8 cellular contexts compared by ENCODE assay signal in genomic region chr2:240433973-240434727, GRCh38. TPM values are rescaled to one million over a fixed set of nuclear protein-coding genes. Genes with fewer than 3 reads are reported as not detected.
DNase-seq lines count a peak whose midpoint lies in the region; ATAC-seq and TF ChIP-seq lines count a peak whose summit lies in the region.

No MANE protein-coding gene starts in this region.

- peak; percentile 57 for ATAC-seq in PC-3
- no peak for ATAC-seq in central memory CD8-positive, alpha-beta T cell (replicated peaks; ENCODE audit: extremely low read depth, poor library complexity, severe bottlenecking)
- ATAC-seq in right lobe of liver = no peak
- ATAC-seq in left lobe of liver = no peak
- no peak for ATAC-seq in HG03342 (IDR thresholded peaks at IDR 0.05; ENCODE audit: unreplicated experiment)

- CTCF ChIA-PET in PC-3 (lab: Charles Lee) = no interaction called here

- no peak overlapping the region; the same call in 1 of the 2 replicates for H2AFZ ChIP-seq in PC-3 (ENCODE audit: low read length)

- TF ChIP-seq POLR2A in right lobe of liver (IDR thresholded peaks at IDR 0.05) = no peak
- TF ChIP-seq POLR2A in suprapubic skin (IDR thresholded peaks at IDR 0.05) = no peak

- peak overlapping the region; percentile 97 for H3K27ac ChIP-seq in PC-3 (ENCODE audit: low read length)
- H3K27ac ChIP-seq in right lobe of liver = no peak overlapping the region
- H3K27ac ChIP-seq in suprapubic skin = peak overlapping the region; percentile 95

- peaks cover 28% of the 10 kb centered on the region for H3K79me2 ChIP-seq in PC-3 (ENCODE audit: low read length)

- peaks cover 4% of the 10 kb centered on the region for H3F3A ChIP-seq in PC-3 (ENCODE audit: low read length, unreplicated experiment)

- no peaks in the 10 kb centered on the region for H3K9me3 ChIP-seq in PC-3 (ENCODE audit: low read length)
- H3K9me3 ChIP-seq in right lobe of liver = no peaks in the 10 kb centered on the region
- H3K9me3 ChIP-seq in suprapubic skin = no peaks in the 10 kb centered on the region

- DNase-seq in Caki2 (ENCODE audit: low read depth) = peak; percentile 85
- DNase-seq in PC-3 = peak; percentile 97
- DNase-seq in central memory CD8-positive, alpha-beta T cell (ENCODE audit: low spot score in 2 of 2) = no peak
- DNase-seq in right lobe of liver = peak; percentile 22 to 49 (median 48)
- peak; percentile 72 to 79 for DNase-seq in suprapubic skin (ENCODE audit: low spot score in 2 of 2)
- DNase-seq in NCI-H345 (lab: John Stamatoyannopoulos, UW) = no peak
- DNase-seq in left lobe of liver (ENCODE audit: low spot score) = no peak

- peak overlapping the region; percentile 79 for H3K4me3 Mint-ChIP-seq in central memory CD8-positive, alpha-beta T cell

- no peaks in the 10 kb centered on the region for H3K36me3 Mint-ChIP-seq in central memory CD8-positive, alpha-beta T cell (ENCODE audit: insufficient read depth)

- in situ Hi-C loops in Caki2 (cut with HindIII; ENCODE audit: low pct_unique_long_range_greater_than_20kb, low sequenced_read_pairs) = no loop called here

- no peak for TF ChIP-seq EP300 in suprapubic skin (IDR thresholded peaks at IDR 0.05)

- peaks cover 42% of the 10 kb centered on the region for H3K27me3 Mint-ChIP-seq in central memory CD8-positive, alpha-beta T cell

- POLR2A ChIA-PET in PC-3 (lab: Charles Lee; ENCODE audit: unreplicated experiment) = interaction anchor here (0.6 to 0.7 kb wide), 2 partner anchors 48 to 197 kb away, joined by 10 to 11 read pairs; no protein-coding TSS in a partner anchor

- peak overlapping the region; percentile 98 for H3K9ac ChIP-seq in PC-3 (ENCODE audit: low read length)

- H3K27ac Mint-ChIP-seq in central memory CD8-positive, alpha-beta T cell (ENCODE audit: low read depth) = no peak overlapping the region

- H3K4me1 ChIP-seq in PC-3 (ENCODE audit: insufficient read depth, low read length) (peaks cover 30% of the 10 kb centered on the region), right lobe of liver (peaks cover 0 to 12% (median 2%) of the 10 kb centered on the region in 4 donors), suprapubic skin (peaks cover 63% of the 10 kb centered on the region)

- 75% methylated on average over 2 of the region's 16 CpGs for WGBS in right lobe of liver (ENCODE audit: insufficient coverage, low coverage, low lambda C conversion rate, missing lambda C conversion rate)
- WGBS in suprapubic skin = 50% methylated on average over 11 of the region's 16 CpGs

- TSS peak; percentile 81 for BruUV-seq in PC-3 (replicated peaks; lab: Mats Ljungman, UMichigan)

- no peaks in the 10 kb centered on the region for H3K9me2 ChIP-seq in PC-3 (replicated peaks; ENCODE audit: low read length)

- TF ChIP-seq CTCF in PC-3 (conservative IDR thresholded peaks at IDR 0.05; ENCODE audit: low read depth, low read length) (no peak), right lobe of liver (IDR thresholded peaks at IDR 0.05) (no peak), suprapubic skin (IDR thresholded peaks at IDR 0.05) (no peak)

- no peaks in the 10 kb centered on the region for H3K9me3 Mint-ChIP-seq in central memory CD8-positive, alpha-beta T cell

- peaks cover 26% of the 10 kb centered on the region for H4K20me1 ChIP-seq in PC-3 (ENCODE audit: low read length)

- intact Hi-C loops in PC-3 (cut with micrococcal nuclease) = loop anchor here (1.0 to 2.0 kb wide), 2 partner anchors 47 to 64 kb away; no protein-coding TSS in a partner anchor
- intact Hi-C loops in right lobe of liver (cut with DNase I) = no loop called here

- peaks cover 10% of the 10 kb centered on the region for H3K4me1 Mint-ChIP-seq in central memory CD8-positive, alpha-beta T cell

- peak overlapping the region; percentile 100 for H3K4me2 ChIP-seq in PC-3 (ENCODE audit: low read length)

- H3K27me3 ChIP-seq in PC-3 (ENCODE audit: low read length) = no peaks in the 10 kb centered on the region
- H3K27me3 ChIP-seq in right lobe of liver = no peaks in the 10 kb centered on the region
- peaks cover 15% of the 10 kb centered on the region for H3K27me3 ChIP-seq in suprapubic skin

- H3K4me3 ChIP-seq in PC-3 (ENCODE audit: low read length) (peak overlapping the region; percentile 95), right lobe of liver (peak overlapping the region in 1 of 3 donors; percentile 55), suprapubic skin (peak overlapping the region; percentile 93)

- no peaks in the 10 kb centered on the region for H3K36me3 ChIP-seq in PC-3 (ENCODE audit: low read depth, low read length)
- no peaks in the 10 kb centered on the region for H3K36me3 ChIP-seq in right lobe of liver
- no peaks in the 10 kb centered on the region for H3K36me3 ChIP-seq in suprapubic skin

RNA-seq across cellular contexts. Expression of gene GPC1, which starts 1.3 kb away (rescaled TPM):
- total RNA-seq in Caki2 (2014; rRNA removed; shearing (Covaris generic); ENCODE audit: low replicate concordance) = 117 and 134 TPM in 2 replicates
- total RNA-seq in PC-3 (2014; rRNA removed) (37.1 and 56.7 TPM in 2 replicates), right lobe of liver (10 to 100 TPM; 20.7 to 44.5 (median 27.8) TPM), suprapubic skin (100 to 1,000 TPM; 130 to 164 (median 145) TPM), left lobe of liver (29.4 TPM)

Comparison
In these comparisons a context has a peak if more than half of its experiments do, and no peak if none do; other contexts are left out.
1. DNase-seq: peak in Caki2 (single experiment), PC-3 (single experiment), right lobe of liver (3 of 3) and suprapubic skin (2 of 2); none in central memory CD8-positive, alpha-beta T cell (0 of 2), NCI-H345 (single experiment) and left lobe of liver (single experiment).
2. H3K27ac ChIP-seq: peak in PC-3 (single experiment) and suprapubic skin (single experiment); none in right lobe of liver (0 of 3).